In the genomic region with DNA sequence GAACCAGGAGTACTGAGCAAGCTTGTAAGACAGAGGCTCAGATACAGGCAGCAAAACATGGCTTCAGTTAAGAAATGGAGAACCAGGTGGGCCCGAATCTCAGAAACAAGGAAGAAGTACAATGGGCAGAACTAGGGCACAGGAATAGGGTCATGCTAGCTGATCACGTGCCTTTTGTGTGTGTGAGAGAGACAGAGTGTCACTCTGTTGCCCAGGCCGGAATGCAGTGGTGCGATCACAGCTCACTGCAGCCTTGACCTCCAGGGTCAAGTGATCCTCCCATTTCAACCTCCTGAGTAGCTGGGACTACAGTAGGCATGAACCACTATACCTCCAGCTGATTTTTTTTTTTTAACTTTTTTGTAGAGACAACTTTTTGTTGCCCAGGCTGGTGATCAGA, we compare ENCODE assay signal across 31 cellular contexts.
"Had no signal": no experiment of that assay in that cellular context is flagged by ENCODE, and none has a peak within 500 bp of the region (broad histone marks: within the 10 kb centered on the region; RNA-seq: fewer than 3 reads in every experiment).

No MANE protein-coding gene starts in this region.

- H3K27me3 Mint-ChIP-seq: natural killer cell treated with Interleukin-12 subunit alpha and Interleukin-12 subunit beta and Interleukin-15 and Interleukin-18, amount 100 ng/mL, for 72 hours; progenitor cell of endocrine pancreas; stimulated activated memory B cell treated with anti-CD40 and anti-IgM and Interleukin-4, amounts not matched to agents 10 μg/mL and 1 μg/mL and 100 μg/mL, for 72 hours; stimulated activated naive CD8-positive, alpha-beta T cell treated with anti-CD3 and anti-CD28 coated beads, Interleukin-15, amount 100 ng/mL, for 72 hours; type B pancreatic cell had no signal

- H3K27me3 ChIP-seq: neural progenitor cell, ovary, spleen, suprapubic skin, testis, tibial artery, transverse colon, upper lobe of right lung, uterus had no signal

- H3K4me3 ChIP-seq: neural progenitor cell, ovary, psoas muscle, skin epidermis, smooth muscle cell, spleen, suprapubic skin, testis, tibial artery, transverse colon, upper lobe of right lung, uterus had no signal

- H3K4me1 Mint-ChIP-seq: neural progenitor cell had no signal

- ATAC-seq: naive thymus-derived CD8-positive, alpha-beta T cell; natural killer cell treated with Interleukin-12 subunit alpha and Interleukin-12 subunit beta and Interleukin-15 and Interleukin-18, amount 100 ng/mL, for 72 hours; psoas muscle; right cardiac atrium; sciatic nerve; stimulated activated memory B cell treated with anti-CD40 and anti-IgM and Interleukin-4, amounts not matched to agents 10 μg/mL and 1 μg/mL and 100 μg/mL, for 72 hours; stimulated activated naive CD8-positive, alpha-beta T cell treated with anti-CD3 and anti-CD28 coated beads, Interleukin-15, amount 100 ng/mL, for 72 hours; stimulated activated naive CD8-positive, alpha-beta T cell treated with anti-CD3 and anti-CD28 coated beads, Interleukin-15, Interleukin-2, amounts not matched to agents 100 U/mL and 50 U/mL, for 24 hours; upper lobe of right lung had no signal

- H2AFZ ChIP-seq: neural progenitor cell, parathyroid adenoma had no signal

- H3K4me3 Mint-ChIP-seq: naive thymus-derived CD8-positive, alpha-beta T cell; natural killer cell treated with Interleukin-12 subunit alpha and Interleukin-12 subunit beta and Interleukin-15 and Interleukin-18, amount 100 ng/mL, for 72 hours; neural progenitor cell; stimulated activated memory B cell treated with anti-CD40 and anti-IgM and Interleukin-4, amounts not matched to agents 10 μg/mL and 1 μg/mL and 100 μg/mL, for 72 hours; stimulated activated naive CD8-positive, alpha-beta T cell treated with anti-CD3 and anti-CD28 coated beads, Interleukin-15, amount 100 ng/mL, for 72 hours; type B pancreatic cell had no signal

- DNase-seq: naive thymus-derived CD8-positive, alpha-beta T cell; occipital lobe; ovary; posterior cingulate gyrus; psoas muscle; right cardiac atrium; spleen; stimulated activated CD4-positive, alpha-beta T cell treated with anti-CD3 and anti-CD28 coated beads, Interleukin-12 subunit alpha, Interleukin-12 subunit beta, amount 100 ng/mL, for 4 hours; stimulated activated CD4-positive, alpha-beta T cell treated with anti-CD3 and anti-CD28 coated beads, Interleukin-1b, Interleukin-23, amount 100 ng/mL, for 48 hours; stimulated activated CD4-positive, alpha-beta T cell treated with anti-CD3 and anti-CD28 coated beads, Interleukin-4, amount 100 ng/mL, for 1 hour; stimulated activated CD4-positive, alpha-beta T cell treated with anti-CD3 and anti-CD28 coated beads, Interleukin-4, amount 100 ng/mL, for 4 hours; stimulated activated CD8-positive, alpha-beta memory T cell treated with anti-CD3 and anti-CD28 coated beads, Interleukin-4, amount 100 ng/mL, for 48 hours; stimulated activated naive CD4-positive, alpha-beta T cell; stimulated activated naive CD8-positive, alpha-beta T cell treated with anti-CD3 and anti-CD28 coated beads, Interleukin-15, amount 100 ng/mL, for 72 hours; stimulated activated naive CD8-positive, alpha-beta T cell treated with anti-CD3 and anti-CD28 coated beads, Interleukin-15, Interleukin-2, amounts not matched to agents 100 U/mL and 50 U/mL, for 24 hours; substantia nigra; testis; tibial artery; transverse colon; upper lobe of right lung; uterus had no signal

- H3K79me2 ChIP-seq: parathyroid adenoma had no signal

- H3K4me2 ChIP-seq: neural progenitor cell, smooth muscle cell had no signal

- H3K36me3 ChIP-seq: ovary, suprapubic skin, tibial artery, upper lobe of right lung, uterus had no signal

- H3K27ac ChIP-seq: neural progenitor cell, ovary, parathyroid adenoma, psoas muscle, skin epidermis, spleen, suprapubic skin, testis, tibial artery, transverse colon, upper lobe of right lung, uterus had no signal

- H3K4me1 ChIP-seq: neural progenitor cell, psoas muscle, uterus had no signal

- H3K27ac Mint-ChIP-seq: naive thymus-derived CD8-positive, alpha-beta T cell; neural progenitor cell; progenitor cell of endocrine pancreas; stimulated activated memory B cell treated with anti-CD40 and anti-IgM and Interleukin-4, amounts not matched to agents 10 μg/mL and 1 μg/mL and 100 μg/mL, for 72 hours; stimulated activated naive CD8-positive, alpha-beta T cell treated with anti-CD3 and anti-CD28 coated beads, Interleukin-15, amount 100 ng/mL, for 72 hours; type B pancreatic cell had no signal

- H3K9me3 ChIP-seq: ovary, testis, tibial artery, upper lobe of right lung had no signal
